In genomic region chr3:12479919-12480425, GRCh38 we compare ENCODE assay signal across 2 cellular contexts.
TF ChIP-seq lines count a peak whose summit lies in the region.

No MANE protein-coding gene starts in this region.

TF ChIP-seq in HEK293T, 16 proteins besides CTCF, POLR2A, EP300 and RAD21 (continued from another document):
- TF ChIP-seq, protein P1, sequence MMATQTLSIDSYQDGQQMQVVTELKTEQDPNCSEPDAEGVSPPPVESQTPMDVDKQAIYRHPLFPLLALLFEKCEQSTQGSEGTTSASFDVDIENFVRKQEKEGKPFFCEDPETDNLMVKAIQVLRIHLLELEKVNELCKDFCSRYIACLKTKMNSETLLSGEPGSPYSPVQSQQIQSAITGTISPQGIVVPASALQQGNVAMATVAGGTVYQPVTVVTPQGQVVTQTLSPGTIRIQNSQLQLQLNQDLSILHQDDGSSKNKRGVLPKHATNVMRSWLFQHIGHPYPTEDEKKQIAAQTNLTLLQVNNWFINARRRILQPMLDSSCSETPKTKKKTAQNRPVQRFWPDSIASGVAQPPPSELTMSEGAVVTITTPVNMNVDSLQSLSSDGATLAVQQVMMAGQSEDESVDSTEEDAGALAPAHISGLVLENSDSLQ (IDR thresholded peaks at IDR 0.05) = no peak
- TF ChIP-seq HDGF (IDR thresholded peaks at IDR 0.05; ENCODE audit: borderline replicate concordance) = no peak
- TF ChIP-seq BHLHE40 (IDR thresholded peaks at IDR 0.05; ENCODE audit: borderline replicate concordance) = no peak
- no peak for TF ChIP-seq NFRKB (IDR thresholded peaks at IDR 0.05)

TF ChIP-seq in K562, 482 proteins besides CTCF, POLR2A, EP300 and RAD21 (continued from another document):
- 0 out of 2 replicates have a peak, but pooled peaks have one; percentile 38 for TF ChIP-seq LCOR (CRISPR knock-in tag; IDR thresholded peaks at IDR 0.05)
- peak; percentile 52 for TF ChIP-seq ZFP36 (IDR thresholded peaks at IDR 0.05; ENCODE audit: low read depth, low read length, partially characterized antibody)
- TF ChIP-seq, protein P2, sequence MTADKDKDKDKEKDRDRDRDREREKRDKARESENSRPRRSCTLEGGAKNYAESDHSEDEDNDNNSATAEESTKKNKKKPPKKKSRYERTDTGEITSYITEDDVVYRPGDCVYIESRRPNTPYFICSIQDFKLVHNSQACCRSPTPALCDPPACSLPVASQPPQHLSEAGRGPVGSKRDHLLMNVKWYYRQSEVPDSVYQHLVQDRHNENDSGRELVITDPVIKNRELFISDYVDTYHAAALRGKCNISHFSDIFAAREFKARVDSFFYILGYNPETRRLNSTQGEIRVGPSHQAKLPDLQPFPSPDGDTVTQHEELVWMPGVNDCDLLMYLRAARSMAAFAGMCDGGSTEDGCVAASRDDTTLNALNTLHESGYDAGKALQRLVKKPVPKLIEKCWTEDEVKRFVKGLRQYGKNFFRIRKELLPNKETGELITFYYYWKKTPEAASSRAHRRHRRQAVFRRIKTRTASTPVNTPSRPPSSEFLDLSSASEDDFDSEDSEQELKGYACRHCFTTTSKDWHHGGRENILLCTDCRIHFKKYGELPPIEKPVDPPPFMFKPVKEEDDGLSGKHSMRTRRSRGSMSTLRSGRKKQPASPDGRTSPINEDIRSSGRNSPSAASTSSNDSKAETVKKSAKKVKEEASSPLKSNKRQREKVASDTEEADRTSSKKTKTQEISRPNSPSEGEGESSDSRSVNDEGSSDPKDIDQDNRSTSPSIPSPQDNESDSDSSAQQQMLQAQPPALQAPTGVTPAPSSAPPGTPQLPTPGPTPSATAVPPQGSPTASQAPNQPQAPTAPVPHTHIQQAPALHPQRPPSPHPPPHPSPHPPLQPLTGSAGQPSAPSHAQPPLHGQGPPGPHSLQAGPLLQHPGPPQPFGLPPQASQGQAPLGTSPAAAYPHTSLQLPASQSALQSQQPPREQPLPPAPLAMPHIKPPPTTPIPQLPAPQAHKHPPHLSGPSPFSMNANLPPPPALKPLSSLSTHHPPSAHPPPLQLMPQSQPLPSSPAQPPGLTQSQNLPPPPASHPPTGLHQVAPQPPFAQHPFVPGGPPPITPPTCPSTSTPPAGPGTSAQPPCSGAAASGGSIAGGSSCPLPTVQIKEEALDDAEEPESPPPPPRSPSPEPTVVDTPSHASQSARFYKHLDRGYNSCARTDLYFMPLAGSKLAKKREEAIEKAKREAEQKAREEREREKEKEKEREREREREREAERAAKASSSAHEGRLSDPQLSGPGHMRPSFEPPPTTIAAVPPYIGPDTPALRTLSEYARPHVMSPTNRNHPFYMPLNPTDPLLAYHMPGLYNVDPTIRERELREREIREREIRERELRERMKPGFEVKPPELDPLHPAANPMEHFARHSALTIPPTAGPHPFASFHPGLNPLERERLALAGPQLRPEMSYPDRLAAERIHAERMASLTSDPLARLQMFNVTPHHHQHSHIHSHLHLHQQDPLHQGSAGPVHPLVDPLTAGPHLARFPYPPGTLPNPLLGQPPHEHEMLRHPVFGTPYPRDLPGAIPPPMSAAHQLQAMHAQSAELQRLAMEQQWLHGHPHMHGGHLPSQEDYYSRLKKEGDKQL (CRISPR knock-in tag; IDR thresholded peaks at IDR 0.05; ENCODE audit: borderline replicate concordance) = no peak
- TF ChIP-seq STAG1 (CRISPR knock-in tag; IDR thresholded peaks at IDR 0.05; ENCODE audit: borderline replicate concordance) = no peak; the same call in 1 of the 2 replicates
- 0 out of 2 replicates have a peak, but pooled peaks have one; percentile 27 for TF ChIP-seq XRCC5 (IDR thresholded peaks at IDR 0.05; ENCODE audit: low read depth, low read length)
- 0 out of 4 replicates have a peak, but pooled peaks of 1 of the 2 experiments have one; percentile 27 for TF ChIP-seq MAZ (CRISPR knock-in tag; conservative IDR thresholded peaks at IDR 0.05 in 1 of 2, IDR thresholded peaks at IDR 0.05 in 1 of 2)
- TF ChIP-seq, protein P3, sequence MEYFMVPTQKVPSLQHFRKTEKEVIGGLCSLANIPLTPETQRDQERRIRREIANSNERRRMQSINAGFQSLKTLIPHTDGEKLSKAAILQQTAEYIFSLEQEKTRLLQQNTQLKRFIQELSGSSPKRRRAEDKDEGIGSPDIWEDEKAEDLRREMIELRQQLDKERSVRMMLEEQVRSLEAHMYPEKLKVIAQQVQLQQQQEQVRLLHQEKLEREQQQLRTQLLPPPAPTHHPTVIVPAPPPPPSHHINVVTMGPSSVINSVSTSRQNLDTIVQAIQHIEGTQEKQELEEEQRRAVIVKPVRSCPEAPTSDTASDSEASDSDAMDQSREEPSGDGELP (CRISPR knock-in tag; IDR thresholded peaks at IDR 0.05; ENCODE audit: borderline replicate concordance) = peak; percentile 53; the same call in 1 of the 2 replicates
- no peak for TF ChIP-seq ILK (tag; IDR thresholded peaks at IDR 0.05; ENCODE audit: borderline replicate concordance, low read depth)
- TF ChIP-seq SMC3 (conservative IDR thresholded peaks at IDR 0.05; ENCODE audit: insufficient read depth, low read depth, low read length) = peak; percentile 82
- TF ChIP-seq, protein P4, sequence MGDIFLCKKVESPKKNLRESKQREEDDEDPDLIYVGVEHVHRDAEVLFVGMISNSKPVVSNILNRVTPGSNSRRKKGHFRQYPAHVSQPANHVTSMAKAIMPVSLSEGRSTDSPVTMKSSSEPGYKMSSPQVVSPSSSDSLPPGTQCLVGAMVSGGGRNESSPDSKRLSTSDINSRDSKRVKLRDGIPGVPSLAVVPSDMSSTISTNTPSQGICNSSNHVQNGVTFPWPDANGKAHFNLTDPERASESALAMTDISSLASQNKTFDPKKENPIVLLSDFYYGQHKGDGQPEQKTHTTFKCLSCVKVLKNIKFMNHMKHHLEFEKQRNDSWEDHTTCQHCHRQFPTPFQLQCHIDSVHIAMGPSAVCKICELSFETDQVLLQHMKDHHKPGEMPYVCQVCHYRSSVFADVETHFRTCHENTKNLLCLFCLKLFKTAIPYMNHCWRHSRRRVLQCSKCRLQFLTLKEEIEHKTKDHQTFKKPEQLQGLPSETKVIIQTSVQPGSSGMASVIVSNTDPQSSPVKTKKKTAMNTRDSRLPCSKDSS (IDR thresholded peaks at IDR 0.05; ENCODE audit: low read depth, partially characterized antibody) = no peak
- peak; percentile 74 for TF ChIP-seq DEAF1 (CRISPR knock-in tag; IDR thresholded peaks at IDR 0.05)
- 0 out of 4 replicates have a peak, but pooled peaks of 1 of the 2 experiments have one; percentile 7 for TF ChIP-seq RCOR1 (IDR thresholded peaks at IDR 0.05; ENCODE audit: borderline replicate concordance in 1 of 2, low read depth in 2 of 2, low read length in 2 of 2)
- TF ChIP-seq JUND (IDR thresholded peaks at IDR 0.05; ENCODE audit: borderline replicate concordance, low read depth, low read length) = peak; percentile 2; the same call in 1 of the 2 replicates
- no peak for TF ChIP-seq JUND (tag; IDR thresholded peaks at IDR 0.05; ENCODE audit: borderline replicate concordance, low read depth, low read length)
- peak; percentile 61 for TF ChIP-seq ARID2 (IDR thresholded peaks at IDR 0.05)
- TF ChIP-seq TEAD4 (IDR thresholded peaks at IDR 0.05; ENCODE audit: low read length) = peak; percentile 16; the same call in 1 of the 2 replicates
- no peak for TF ChIP-seq TEAD4 (CRISPR knock-in tag; IDR thresholded peaks at IDR 0.05; ENCODE audit: borderline replicate concordance)
- TF ChIP-seq ZKSCAN1 (IDR thresholded peaks at IDR 0.05; ENCODE audit: low read depth, low read length) = peak; percentile 73
